Comparison of ENCODE assay signal across 8 cellular contexts in the genomic region with DNA sequence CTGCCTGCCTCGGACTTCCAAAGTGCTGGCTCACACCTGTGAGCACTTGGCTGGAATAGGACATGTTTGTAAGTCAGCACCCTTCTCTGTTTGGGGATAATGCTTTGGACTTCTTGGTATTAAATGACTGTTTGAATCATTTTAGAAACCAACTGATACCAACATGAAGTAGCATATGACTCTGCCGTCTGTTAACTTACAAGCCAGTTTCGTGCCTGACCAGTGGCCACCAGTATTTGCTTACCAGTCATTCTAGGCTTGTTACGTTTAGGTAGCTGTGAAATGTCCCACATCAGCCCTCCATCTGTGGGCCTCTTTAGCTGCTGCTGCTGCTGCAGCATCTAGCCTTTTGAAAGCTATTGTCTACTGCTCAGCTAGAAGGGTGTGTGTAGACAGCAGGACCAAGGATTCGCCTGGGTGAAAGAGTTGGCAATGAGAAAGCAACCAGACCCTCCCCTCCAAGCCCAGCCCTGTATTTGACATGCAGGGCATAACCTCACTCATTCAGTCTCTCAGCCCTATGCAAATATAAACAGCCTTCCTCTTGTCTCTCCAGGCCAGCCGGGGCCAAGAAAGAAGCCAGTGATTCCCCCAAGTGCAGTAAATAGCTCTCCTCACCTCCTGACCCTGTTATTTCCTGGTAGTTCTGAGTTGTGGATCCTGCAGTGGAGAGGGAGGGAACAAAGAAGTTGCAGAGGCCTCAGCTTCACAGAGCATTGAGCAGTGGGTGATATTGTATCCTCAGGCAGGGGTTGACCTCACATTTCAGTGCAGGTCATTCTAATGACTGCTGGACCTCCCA. TPM values are rescaled to one million over a fixed set of nuclear protein-coding genes. Genes with fewer than 3 reads are reported as not detected.
DNase-seq lines count a peak whose midpoint lies in the region; ATAC-seq lines count a peak whose summit lies in the region.

No MANE protein-coding gene starts in this region.

- peak; percentile 75 for ATAC-seq in GM18519 (IDR thresholded peaks at IDR 0.05; ENCODE audit: low FRiP score, unreplicated experiment)
- peak; percentile 93 for ATAC-seq in HG02610 (IDR thresholded peaks at IDR 0.05; ENCODE audit: unreplicated experiment)

- DNase-seq in NCI-H2227 (lab: John Stamatoyannopoulos, UW; ENCODE audit: unreplicated experiment) (peak; percentile 13), globus pallidus (ENCODE audit: low spot score) (peak; percentile 87), renal cortical epithelial cell (ENCODE audit: low read depth) (peak; percentile 77), DMS114 treated with DMSO at 0.1 percent for 48 hours (lab: John Stamatoyannopoulos, UW; ENCODE audit: unreplicated experiment) (no peak), GOT3 (lab: John Stamatoyannopoulos, UW) (no peak), LoVo (ENCODE audit: low spot score) (no peak)

RNA-seq across cellular contexts. Expression of gene NKIRAS1, which starts 51.0 kb away (rescaled TPM):
- total RNA-seq in renal cortical epithelial cell: 9.9 and 17.2 TPM in 2 replicates

RNA-seq across cellular contexts. Expression of gene RPL15, which starts 51.1 kb away (rescaled TPM):
- total RNA-seq in renal cortical epithelial cell: 1,175 and 2,297 TPM in 2 replicates

Comparison
In these comparisons a context has a peak if more than half of its experiments do, and no peak if none do; other contexts are left out.
1. DNase-seq: peak in NCI-H2227 (single experiment), globus pallidus (single experiment) and renal cortical epithelial cell (single experiment); none in DMS114 treated with DMSO at 0.1 percent for 48 hours (single experiment), GOT3 (single experiment) and LoVo (single experiment).